In genomic region chr11:103628121-103628520, GRCh38 we compare ENCODE assay signal across 34 cellular contexts.
"Had no signal": no experiment of that assay in that cellular context is flagged by ENCODE, and none has a peak within 500 bp of the region (broad histone marks: within the 10 kb centered on the region; RNA-seq: fewer than 3 reads in every experiment).

No MANE protein-coding gene starts in this region.

- H3K36me3 ChIP-seq: ascending aorta, brain microvascular endothelial cell, esophagus squamous epithelium, WERI-Rb-1 had no signal

- H3K36me3 Mint-ChIP-seq: activated CD4-positive, alpha-beta memory T cell treated with anti-CD3 and anti-CD28 coated beads for 36 hours; activated CD8-positive, alpha-beta memory T cell treated with anti-CD3 and anti-CD28 coated beads, Interleukin-2, amount 10 ng/mL, durations not matched to agents 7 days and 5 days; activated naive CD4-positive, alpha-beta T cell treated with anti-CD3 and anti-CD28 coated beads, Interleukin-2, amount 10 ng/mL, durations not matched to agents 7 days and 5 days; activated naive CD4-positive, alpha-beta T cell treated with anti-CD3 and anti-CD28 coated beads, Interleukin-2, amount 50 U/mL, for 72 hours; activated naive CD8-positive, alpha-beta T cell treated with anti-CD3 and anti-CD28 coated beads, Interleukin-2, amount 10 ng/mL, durations not matched to agents 7 days and 5 days had no signal

- H3K4me3 Mint-ChIP-seq: activated B cell treated with CpG ODN at 0.5 μM for 24 hours; activated CD4-positive, alpha-beta memory T cell treated with anti-CD3 and anti-CD28 coated beads for 36 hours; activated CD8-positive, alpha-beta memory T cell treated with anti-CD3 and anti-CD28 coated beads, Interleukin-2, amount 10 ng/mL, durations not matched to agents 7 days and 5 days; activated CD8-positive, alpha-beta T cell treated with anti-CD3 and anti-CD28 coated beads, Interleukin-2, amount 10 ng/mL, durations not matched to agents 7 days and 5 days; activated naive CD4-positive, alpha-beta T cell treated with anti-CD3 and anti-CD28 coated beads, Interleukin-2, amount 10 ng/mL, durations not matched to agents 7 days and 5 days; activated naive CD8-positive, alpha-beta T cell treated with anti-CD3 and anti-CD28 coated beads, Interleukin-2, amount 10 ng/mL, durations not matched to agents 7 days and 5 days; activated T-helper 1 cell treated with anti-CD3 and anti-CD28 coated beads, Interleukin-12 subunit alpha, Interleukin-12 subunit beta, Interleukin-2, Interleukin-4 antibody, amounts not matched to agents 30 ng/mL and 10 ng/mL and 1 ng/mL, durations not matched to agents 14 hours and 24 hours and 36 hours; central memory CD8-positive, alpha-beta T cell; dendritic cell treated with granulocyte-macrophage colony-stimulating factor and Interleukin-4, amounts not matched to agents 40 ng/mL and 50 ng/mL, for 4 days; endodermal cell; T-helper 17 cell; T-helper 2 cell treated with Interferon-gamma antibody and Interleukin-4, amounts not matched to agents 5 μg/mL and 100 μg/mL, for 36 hours had no signal

- H3K27me3 ChIP-seq: ascending aorta, brain microvascular endothelial cell, esophagus squamous epithelium had no signal

- DNase-seq: activated B cell treated with CpG ODN at 0.5 μM for 24 hours; activated CD4-positive, alpha-beta memory T cell treated with anti-CD3 and anti-CD28 coated beads for 36 hours; activated CD4-positive, alpha-beta T cell treated with anti-CD3 and anti-CD28 coated beads for 48 hours; activated CD8-positive, alpha-beta memory T cell treated with anti-CD3 and anti-CD28 coated beads, Interleukin-2, amount 10 ng/mL, durations not matched to agents 7 days and 5 days; activated CD8-positive, alpha-beta memory T cell treated with anti-CD3 and anti-CD28 coated beads, Interleukin-2, amount 50 U/mL, for 4 hours; activated CD8-positive, alpha-beta T cell treated with anti-CD3 and anti-CD28 coated beads, Interleukin-2, amount 10 ng/mL, durations not matched to agents 7 days and 5 days; activated gamma-delta T cell; activated naive CD4-positive, alpha-beta T cell; activated naive CD4-positive, alpha-beta T cell treated with anti-CD3 and anti-CD28 coated beads, Interleukin-2, amount 10 ng/mL, durations not matched to agents 7 days and 5 days; activated naive CD8-positive, alpha-beta T cell treated with anti-CD3 and anti-CD28 coated beads, Interleukin-2, amount 10 ng/mL, durations not matched to agents 7 days and 5 days; activated T-cell treated with anti-CD3 and anti-CD28 coated beads, Interleukin-2, amount 50 U/mL, for 1 hour; activated T-cell treated with anti-CD3 and anti-CD28 coated beads, Interleukin-2, amount 50 U/mL, for 48 hours; brain microvascular endothelial cell; dorsolateral prefrontal cortex; effector memory CD4-positive, alpha-beta T cell; endodermal cell; erythroblast; esophagus squamous epithelium; foreskin fibroblast; head of caudate nucleus; T-helper 1 cell; T-helper 17 cell; T1000; WERI-Rb-1 had no signal

- H3K27ac ChIP-seq: ascending aorta, brain microvascular endothelial cell, coronary artery, dorsolateral prefrontal cortex, esophagus squamous epithelium, WERI-Rb-1 had no signal

- H3K27me3 Mint-ChIP-seq: activated B cell treated with CpG ODN at 0.5 μM for 24 hours; activated CD4-positive, alpha-beta memory T cell treated with anti-CD3 and anti-CD28 coated beads for 36 hours; activated CD8-positive, alpha-beta memory T cell treated with anti-CD3 and anti-CD28 coated beads, Interleukin-2, amount 10 ng/mL, durations not matched to agents 7 days and 5 days; activated naive CD4-positive, alpha-beta T cell treated with anti-CD3 and anti-CD28 coated beads, Interleukin-2, amount 10 ng/mL, durations not matched to agents 7 days and 5 days; activated naive CD8-positive, alpha-beta T cell treated with anti-CD3 and anti-CD28 coated beads, Interleukin-2, amount 10 ng/mL, durations not matched to agents 7 days and 5 days; dendritic cell treated with granulocyte-macrophage colony-stimulating factor and Interleukin-4, amounts not matched to agents 40 ng/mL and 50 ng/mL, for 4 days had no signal

- H3K4me1 ChIP-seq: ascending aorta, esophagus squamous epithelium had no signal

- FAIRE-seq: bronchial epithelial cell, frontal cortex had no signal

- H3K27ac Mint-ChIP-seq: activated B cell treated with CpG ODN at 0.5 μM for 24 hours; activated CD4-positive, alpha-beta memory T cell treated with anti-CD3 and anti-CD28 coated beads for 36 hours; activated CD8-positive, alpha-beta memory T cell treated with anti-CD3 and anti-CD28 coated beads, Interleukin-2, amount 10 ng/mL, durations not matched to agents 7 days and 5 days; activated CD8-positive, alpha-beta T cell treated with anti-CD3 and anti-CD28 coated beads, Interleukin-2, amount 10 ng/mL, durations not matched to agents 7 days and 5 days; activated naive CD4-positive, alpha-beta T cell treated with anti-CD3 and anti-CD28 coated beads, Interleukin-2, amount 10 ng/mL, durations not matched to agents 7 days and 5 days; activated naive CD4-positive, alpha-beta T cell treated with anti-CD3 and anti-CD28 coated beads, Interleukin-2, amount 50 U/mL, for 72 hours; activated naive CD8-positive, alpha-beta T cell treated with anti-CD3 and anti-CD28 coated beads, Interleukin-2, amount 10 ng/mL, durations not matched to agents 7 days and 5 days; activated T-helper 1 cell treated with anti-CD3 and anti-CD28 coated beads, Interleukin-12 subunit alpha, Interleukin-12 subunit beta, Interleukin-2, Interleukin-4 antibody, amounts not matched to agents 30 ng/mL and 10 ng/mL and 1 ng/mL, durations not matched to agents 14 hours and 24 hours and 36 hours; dendritic cell treated with granulocyte-macrophage colony-stimulating factor and Interleukin-4, amounts not matched to agents 40 ng/mL and 50 ng/mL, for 4 days; endodermal cell; T-helper 17 cell; T-helper 2 cell treated with Interferon-gamma antibody and Interleukin-4, amounts not matched to agents 5 μg/mL and 100 μg/mL, for 36 hours had no signal

- H3K4me3 ChIP-seq: ascending aorta, coronary artery, dorsolateral prefrontal cortex, esophagus squamous epithelium had no signal

- H3K9me3 ChIP-seq: ascending aorta, esophagus squamous epithelium had no signal

- ATAC-seq: activated CD4-positive, CD25-positive, alpha-beta regulatory T cell treated with anti-CD3 and anti-CD28 coated beads, Interleukin-2, amount 50 U/mL, for 24 hours; activated CD8-positive, alpha-beta memory T cell treated with anti-CD3 and anti-CD28 coated beads, Interleukin-2, amount 10 ng/mL, durations not matched to agents 7 days and 5 days; activated CD8-positive, alpha-beta T cell treated with anti-CD3 and anti-CD28 coated beads, Interleukin-2, amount 10 ng/mL, durations not matched to agents 7 days and 5 days; activated naive CD4-positive, alpha-beta T cell treated with anti-CD3 and anti-CD28 coated beads, Interleukin-2, amount 50 U/mL, for 72 hours; T-helper 17 cell had no signal

- H3K9me3 Mint-ChIP-seq: activated B cell treated with CpG ODN at 0.5 μM for 24 hours; activated CD4-positive, alpha-beta memory T cell treated with anti-CD3 and anti-CD28 coated beads for 36 hours; activated naive CD4-positive, alpha-beta T cell treated with anti-CD3 and anti-CD28 coated beads, Interleukin-2, amount 10 ng/mL, durations not matched to agents 7 days and 5 days; activated naive CD8-positive, alpha-beta T cell treated with anti-CD3 and anti-CD28 coated beads, Interleukin-2, amount 10 ng/mL, durations not matched to agents 7 days and 5 days; activated T-helper 1 cell treated with anti-CD3 and anti-CD28 coated beads, Interleukin-12 subunit alpha, Interleukin-12 subunit beta, Interleukin-2, Interleukin-4 antibody, amounts not matched to agents 30 ng/mL and 10 ng/mL and 1 ng/mL, durations not matched to agents 14 hours and 24 hours and 36 hours; central memory CD8-positive, alpha-beta T cell; dendritic cell treated with granulocyte-macrophage colony-stimulating factor and Interleukin-4, amounts not matched to agents 40 ng/mL and 50 ng/mL, for 4 days; endodermal cell; T-helper 2 cell treated with Interferon-gamma antibody and Interleukin-4, amounts not matched to agents 5 μg/mL and 100 μg/mL, for 36 hours had no signal

- H3K4me1 Mint-ChIP-seq: activated CD8-positive, alpha-beta memory T cell treated with anti-CD3 and anti-CD28 coated beads, Interleukin-2, amount 10 ng/mL, durations not matched to agents 7 days and 5 days; activated naive CD4-positive, alpha-beta T cell treated with anti-CD3 and anti-CD28 coated beads, Interleukin-2, amount 10 ng/mL, durations not matched to agents 7 days and 5 days; activated naive CD8-positive, alpha-beta T cell treated with anti-CD3 and anti-CD28 coated beads, Interleukin-2, amount 10 ng/mL, durations not matched to agents 7 days and 5 days; central memory CD8-positive, alpha-beta T cell; endodermal cell; T-helper 17 cell had no signal
